In the genomic region with DNA sequence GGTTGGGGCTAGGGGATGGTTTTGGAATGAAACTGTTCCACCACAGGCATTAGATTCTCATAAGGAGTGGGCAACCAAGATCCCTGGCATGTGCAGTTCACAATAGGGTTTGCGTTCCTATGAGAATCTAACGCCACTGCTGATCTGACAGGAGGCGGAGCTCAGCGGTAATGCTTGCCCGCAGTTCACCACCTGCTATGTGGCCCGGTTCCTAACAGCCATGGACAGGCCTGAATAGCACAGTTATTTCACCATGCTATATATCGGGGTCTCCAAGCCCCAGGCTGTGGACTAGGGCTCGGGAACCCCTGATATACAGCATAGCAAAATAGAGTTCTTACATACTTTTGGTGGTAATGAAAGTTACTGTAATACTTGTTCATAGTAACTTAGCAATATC, we compare ENCODE assay signal across 22 cellular contexts.
"Had no signal": no experiment of that assay in that cellular context is flagged by ENCODE, and none has a peak within 500 bp of the region (broad histone marks: within the 10 kb centered on the region; RNA-seq: fewer than 3 reads in every experiment).

No MANE protein-coding gene starts in this region.

- H3K4me1 ChIP-seq: esophagus squamous epithelium, left lung, lower lobe of right lung, pancreas, right lobe of liver, stomach, thyroid gland had no signal

- H3K36me3 ChIP-seq: left lung, lower lobe of right lung, neutrophil, pancreas, right lobe of liver, thyroid gland had no signal

- H3K4me3 ChIP-seq: dorsolateral prefrontal cortex, esophagus squamous epithelium, left lung, lower lobe of right lung, pancreas, right lobe of liver, smooth muscle cell, stomach, thyroid gland had no signal

- H3K27me3 ChIP-seq: dorsolateral prefrontal cortex, esophagus squamous epithelium, left lung, neutrophil, pancreas, right lobe of liver, stomach, thyroid gland had no signal

- DNase-seq: caudate nucleus; cerebellar nuclear complex; dorsolateral prefrontal cortex; effector CD8-positive, alpha-beta T cell; esophagus squamous epithelium; foreskin melanocyte; kidney; left lung; lower lobe of right lung; natural killer cell; pancreas; retina; right lobe of liver; stimulated activated CD4-positive, alpha-beta T cell treated with anti-CD3 and anti-CD28 coated beads, Interleukin-12 subunit alpha, Interleukin-12 subunit beta, amount 100 ng/mL, for 4 hours; stimulated activated CD4-positive, alpha-beta T cell treated with anti-CD3 and anti-CD28 coated beads, Interleukin-2, amount 100 ng/mL, for 24 hours; stimulated activated CD4-positive, alpha-beta T cell treated with anti-CD3 and anti-CD28 coated beads, Interleukin-4, amount 100 ng/mL, for 24 hours; stimulated activated naive CD4-positive, alpha-beta T cell treated with Interleukin-2 at 50 U/mL for 16 hours; stomach; thyroid gland had no signal

- H3K27ac ChIP-seq: dorsolateral prefrontal cortex, esophagus squamous epithelium, left lung, lower lobe of right lung, neutrophil, pancreas, right lobe of liver, stomach, thyroid gland had no signal

- H3K9me3 ChIP-seq: lower lobe of right lung, neutrophil, pancreas, right lobe of liver, thyroid gland had no signal

- H3K4me2 ChIP-seq: smooth muscle cell had no signal

- ATAC-seq: left lung; lower lobe of right lung; natural killer cell; pancreas; right lobe of liver; stimulated activated effector memory CD8-positive, alpha-beta T cell treated with anti-CD3 and anti-CD28 coated beads, Interleukin-12 subunit alpha, Interleukin-12 subunit beta, amount 100 ng/mL, for 72 hours had no signal
